Comparison of ENCODE assay signal across 1 cellular context in the genomic region with DNA sequence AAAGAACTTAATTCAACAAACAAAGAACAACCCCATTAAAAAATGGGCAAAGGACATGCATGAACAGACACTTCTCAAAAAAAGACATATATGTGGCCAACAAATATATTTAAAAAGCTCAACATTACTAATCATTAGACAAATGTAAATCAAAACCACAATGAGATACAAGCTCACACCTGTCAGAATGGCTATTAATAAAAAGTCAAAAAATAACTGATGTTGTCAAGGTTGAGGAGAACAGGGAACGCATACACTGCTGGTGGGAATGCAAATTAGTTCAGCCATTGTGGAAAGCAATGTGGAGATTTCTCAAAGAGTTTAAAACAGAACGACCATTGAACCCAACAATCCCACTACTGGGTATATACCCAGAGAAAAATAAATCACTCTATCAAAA.
TF ChIP-seq lines count a peak whose summit lies in the region.

No MANE protein-coding gene starts in this region.

TF ChIP-seq in GM12878, 131 proteins besides CTCF, POLR2A, EP300 and RAD21 (continued from another document):
- TF ChIP-seq, protein P1, sequence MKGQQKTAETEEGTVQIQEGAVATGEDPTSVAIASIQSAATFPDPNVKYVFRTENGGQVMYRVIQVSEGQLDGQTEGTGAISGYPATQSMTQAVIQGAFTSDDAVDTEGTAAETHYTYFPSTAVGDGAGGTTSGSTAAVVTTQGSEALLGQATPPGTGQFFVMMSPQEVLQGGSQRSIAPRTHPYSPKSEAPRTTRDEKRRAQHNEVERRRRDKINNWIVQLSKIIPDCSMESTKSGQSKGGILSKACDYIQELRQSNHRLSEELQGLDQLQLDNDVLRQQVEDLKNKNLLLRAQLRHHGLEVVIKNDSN (IDR thresholded peaks at IDR 0.05; ENCODE audit: borderline replicate concordance, extremely low read length, insufficient read depth, low read depth, low read length) = no peak
- TF ChIP-seq SIN3A (IDR thresholded peaks at IDR 0.05; ENCODE audit: low read depth, low read length) = no peak
- peak; percentile 47; the same call in 1 of the 2 replicates for TF ChIP-seq FOXM1 (IDR thresholded peaks at IDR 0.05; ENCODE audit: low read depth, low read length)
- TF ChIP-seq SREBF1 (IDR thresholded peaks at IDR 0.05; ENCODE audit: low read length) = no peak
- TF ChIP-seq NFIC (IDR thresholded peaks at IDR 0.05; ENCODE audit: low read depth, low read length) = peak; percentile 57; the same call in 1 of the 2 replicates
- no peak for TF ChIP-seq SUPT20H (IDR thresholded peaks at IDR 0.05; ENCODE audit: borderline replicate concordance, control insufficient read depth, low read depth, low read length)
- TF ChIP-seq MEF2A (IDR thresholded peaks at IDR 0.05; ENCODE audit: insufficient read depth, low read depth, low read length) = peak; percentile 78; the same call in 1 of the 2 replicates
- TF ChIP-seq RUNX3 (IDR thresholded peaks at IDR 0.05; ENCODE audit: low read length) = peak; percentile 78
- no peak for TF ChIP-seq PAX8 (IDR thresholded peaks at IDR 0.05)
- TF ChIP-seq, protein P2, sequence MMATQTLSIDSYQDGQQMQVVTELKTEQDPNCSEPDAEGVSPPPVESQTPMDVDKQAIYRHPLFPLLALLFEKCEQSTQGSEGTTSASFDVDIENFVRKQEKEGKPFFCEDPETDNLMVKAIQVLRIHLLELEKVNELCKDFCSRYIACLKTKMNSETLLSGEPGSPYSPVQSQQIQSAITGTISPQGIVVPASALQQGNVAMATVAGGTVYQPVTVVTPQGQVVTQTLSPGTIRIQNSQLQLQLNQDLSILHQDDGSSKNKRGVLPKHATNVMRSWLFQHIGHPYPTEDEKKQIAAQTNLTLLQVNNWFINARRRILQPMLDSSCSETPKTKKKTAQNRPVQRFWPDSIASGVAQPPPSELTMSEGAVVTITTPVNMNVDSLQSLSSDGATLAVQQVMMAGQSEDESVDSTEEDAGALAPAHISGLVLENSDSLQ (IDR thresholded peaks at IDR 0.05) = peak; percentile 46; the same call in 1 of the 2 replicates
- TF ChIP-seq SIX5 (IDR thresholded peaks at IDR 0.05; ENCODE audit: low read depth, low read length, severe bottlenecking) = no peak
- TF ChIP-seq TBL1XR1 (IDR thresholded peaks at IDR 0.05; ENCODE audit: low read depth, low read length) = no peak
- peak; percentile 28; the same call in 1 of the 2 replicates for TF ChIP-seq CBFB (IDR thresholded peaks at IDR 0.05; ENCODE audit: low read depth)
- TF ChIP-seq, protein P3, sequence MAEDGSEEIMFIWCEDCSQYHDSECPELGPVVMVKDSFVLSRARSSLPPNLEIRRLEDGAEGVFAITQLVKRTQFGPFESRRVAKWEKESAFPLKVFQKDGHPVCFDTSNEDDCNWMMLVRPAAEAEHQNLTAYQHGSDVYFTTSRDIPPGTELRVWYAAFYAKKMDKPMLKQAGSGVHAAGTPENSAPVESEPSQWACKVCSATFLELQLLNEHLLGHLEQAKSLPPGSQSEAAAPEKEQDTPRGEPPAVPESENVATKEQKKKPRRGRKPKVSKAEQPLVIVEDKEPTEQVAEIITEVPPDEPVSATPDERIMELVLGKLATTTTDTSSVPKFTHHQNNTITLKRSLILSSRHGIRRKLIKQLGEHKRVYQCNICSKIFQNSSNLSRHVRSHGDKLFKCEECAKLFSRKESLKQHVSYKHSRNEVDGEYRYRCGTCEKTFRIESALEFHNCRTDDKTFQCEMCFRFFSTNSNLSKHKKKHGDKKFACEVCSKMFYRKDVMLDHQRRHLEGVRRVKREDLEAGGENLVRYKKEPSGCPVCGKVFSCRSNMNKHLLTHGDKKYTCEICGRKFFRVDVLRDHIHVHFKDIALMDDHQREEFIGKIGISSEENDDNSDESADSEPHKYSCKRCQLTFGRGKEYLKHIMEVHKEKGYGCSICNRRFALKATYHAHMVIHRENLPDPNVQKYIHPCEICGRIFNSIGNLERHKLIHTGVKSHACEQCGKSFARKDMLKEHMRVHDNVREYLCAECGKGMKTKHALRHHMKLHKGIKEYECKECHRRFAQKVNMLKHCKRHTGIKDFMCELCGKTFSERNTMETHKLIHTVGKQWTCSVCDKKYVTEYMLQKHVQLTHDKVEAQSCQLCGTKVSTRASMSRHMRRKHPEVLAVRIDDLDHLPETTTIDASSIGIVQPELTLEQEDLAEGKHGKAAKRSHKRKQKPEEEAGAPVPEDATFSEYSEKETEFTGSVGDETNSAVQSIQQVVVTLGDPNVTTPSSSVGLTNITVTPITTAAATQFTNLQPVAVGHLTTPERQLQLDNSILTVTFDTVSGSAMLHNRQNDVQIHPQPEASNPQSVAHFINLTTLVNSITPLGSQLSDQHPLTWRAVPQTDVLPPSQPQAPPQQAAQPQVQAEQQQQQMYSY (CRISPR knock-in tag; IDR thresholded peaks at IDR 0.05) = no peak
- peak; percentile 33 for TF ChIP-seq MTA2 (IDR thresholded peaks at IDR 0.05; ENCODE audit: low read depth)
- peak in 1 of 2 experiments; percentile 64; a peak in 1 of 4 replicates for TF ChIP-seq CEBPB (IDR thresholded peaks at IDR 0.05; ENCODE audit: borderline replicate concordance in 1 of 2, low read depth in 2 of 2, low read length in 2 of 2)
- no peak for TF ChIP-seq RFX5 (IDR thresholded peaks at IDR 0.05; ENCODE audit: low read depth, low read length)
- TF ChIP-seq, protein P4, sequence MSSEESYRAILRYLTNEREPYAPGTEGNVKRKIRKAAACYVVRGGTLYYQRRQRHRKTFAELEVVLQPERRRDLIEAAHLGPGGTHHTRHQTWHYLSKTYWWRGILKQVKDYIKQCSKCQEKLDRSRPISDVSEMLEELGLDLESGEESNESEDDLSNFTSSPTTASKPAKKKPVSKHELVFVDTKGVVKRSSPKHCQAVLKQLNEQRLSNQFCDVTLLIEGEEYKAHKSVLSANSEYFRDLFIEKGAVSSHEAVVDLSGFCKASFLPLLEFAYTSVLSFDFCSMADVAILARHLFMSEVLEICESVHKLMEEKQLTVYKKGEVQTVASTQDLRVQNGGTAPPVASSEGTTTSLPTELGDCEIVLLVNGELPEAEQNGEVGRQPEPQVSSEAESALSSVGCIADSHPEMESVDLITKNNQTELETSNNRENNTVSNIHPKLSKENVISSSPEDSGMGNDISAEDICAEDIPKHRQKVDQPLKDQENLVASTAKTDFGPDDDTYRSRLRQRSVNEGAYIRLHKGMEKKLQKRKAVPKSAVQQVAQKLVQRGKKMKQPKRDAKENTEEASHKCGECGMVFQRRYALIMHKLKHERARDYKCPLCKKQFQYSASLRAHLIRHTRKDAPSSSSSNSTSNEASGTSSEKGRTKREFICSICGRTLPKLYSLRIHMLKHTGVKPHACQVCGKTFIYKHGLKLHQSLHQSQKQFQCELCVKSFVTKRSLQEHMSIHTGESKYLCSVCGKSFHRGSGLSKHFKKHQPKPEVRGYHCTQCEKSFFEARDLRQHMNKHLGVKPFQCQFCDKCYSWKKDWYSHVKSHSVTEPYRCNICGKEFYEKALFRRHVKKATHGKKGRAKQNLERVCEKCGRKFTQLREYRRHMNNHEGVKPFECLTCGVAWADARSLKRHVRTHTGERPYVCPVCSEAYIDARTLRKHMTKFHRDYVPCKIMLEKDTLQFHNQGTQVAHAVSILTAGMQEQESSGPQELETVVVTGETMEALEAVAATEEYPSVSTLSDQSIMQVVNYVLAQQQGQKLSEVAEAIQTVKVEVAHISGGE (CRISPR knock-in tag; IDR thresholded peaks at IDR 0.05) = no peak
- TF ChIP-seq SMARCA5 (IDR thresholded peaks at IDR 0.05) = no peak
- TF ChIP-seq ZNF622 (IDR thresholded peaks at IDR 0.05) = no peak
- no peak for TF ChIP-seq KLF5 (IDR thresholded peaks at IDR 0.05; ENCODE audit: partially characterized antibody)
